Comparison of ENCODE assay signal across 35 cellular contexts in the genomic region with DNA sequence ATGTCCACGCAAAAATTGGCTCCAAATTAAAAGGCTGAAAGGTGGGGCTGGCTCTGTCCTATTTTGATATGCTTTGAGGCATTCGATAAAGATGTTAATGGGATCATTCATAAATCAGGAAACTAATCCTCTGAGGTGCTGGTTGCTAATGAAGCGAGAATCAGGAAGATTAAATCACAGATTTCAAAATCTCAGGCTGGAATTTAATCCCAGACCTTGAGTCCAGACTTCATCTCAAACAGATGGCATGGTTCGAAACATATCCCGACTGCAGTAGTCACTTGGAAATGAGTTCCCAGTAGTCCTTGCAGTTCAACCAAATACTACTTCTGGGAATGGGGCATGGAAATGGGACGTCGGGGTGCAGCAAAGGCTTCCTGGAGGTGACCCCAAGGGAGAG. TPM values are rescaled to one million over a fixed set of nuclear protein-coding genes. Genes with fewer than 3 reads are reported as not detected.
"Had no signal": no experiment of that assay in that cellular context is flagged by ENCODE, and none has a peak within 500 bp of the region (broad histone marks: within the 10 kb centered on the region; RNA-seq: fewer than 3 reads in every experiment).

No MANE protein-coding gene starts in this region.

- DNase-seq: activated CD4-positive, alpha-beta T cell treated with anti-CD3 and anti-CD28 coated beads for 48 hours; activated CD4-positive, alpha-beta T cell treated with anti-CD3 and anti-CD28 coated beads, Interleukin-2, amount 50 U/mL, for 1 hour; activated CD4-positive, alpha-beta T cell treated with anti-CD3 and anti-CD28 coated beads, Interleukin-2, amount 50 U/mL, for 48 hours; activated CD8-positive, alpha-beta memory T cell treated with anti-CD3 and anti-CD28 coated beads, Interleukin-2, amount 10 ng/mL, durations not matched to agents 7 days and 5 days; activated CD8-positive, alpha-beta memory T cell treated with anti-CD3 and anti-CD28 coated beads, Interleukin-2, amount 50 U/mL, for 4 hours; activated CD8-positive, alpha-beta T cell treated with anti-CD3 and anti-CD28 coated beads, Interleukin-2, amount 10 ng/mL, durations not matched to agents 7 days and 5 days; activated effector memory CD4-positive, alpha-beta T cell treated with anti-CD3 and anti-CD28 coated beads, Interleukin-2, amount 50 U/mL, for 16 hours; activated naive CD4-positive, alpha-beta T cell treated with anti-CD3 and anti-CD28 coated beads for 36 hours; activated naive CD8-positive, alpha-beta T cell treated with anti-CD3 and anti-CD28 coated beads, Interleukin-2, amount 10 ng/mL, durations not matched to agents 7 days and 5 days; activated T-cell treated with anti-CD3 and anti-CD28 coated beads, Interleukin-2, amount 50 U/mL, for 1 hour; activated T-cell treated with anti-CD3 and anti-CD28 coated beads, Interleukin-2, amount 50 U/mL, for 48 hours; body of pancreas; central memory CD4-positive, alpha-beta T cell; cerebellar nuclear complex; colonic mucosa; effector CD8-positive, alpha-beta T cell; esophagus squamous epithelium; foreskin melanocyte; heart right ventricle; T-helper 1 cell; T-helper 2 cell had no signal

- H3K9me3 Mint-ChIP-seq: activated naive CD4-positive, alpha-beta T cell treated with anti-CD3 and anti-CD28 coated beads for 36 hours; activated naive CD4-positive, alpha-beta T cell treated with anti-CD3 and anti-CD28 coated beads, Interleukin-2, amount 50 U/mL, for 72 hours; activated naive CD8-positive, alpha-beta T cell treated with anti-CD3 and anti-CD28 coated beads, Interleukin-2, amount 10 ng/mL, durations not matched to agents 7 days and 5 days; activated T-helper 1 cell treated with anti-CD3 and anti-CD28 coated beads, Interleukin-12 subunit alpha, Interleukin-12 subunit beta, Interleukin-2, Interleukin-4 antibody, amounts not matched to agents 30 ng/mL and 10 ng/mL and 1 ng/mL, durations not matched to agents 14 hours and 24 hours and 36 hours; activated T-helper 2 cell treated with anti-CD3 and anti-CD28 coated beads, Interferon-gamma antibody, Interleukin-2, Interleukin-4, amounts not matched to agents 10 μg/mL and 5 μg/mL and 100 μg/mL, durations not matched to agents 14 hours and 24 hours and 36 hours had no signal

- ATAC-seq: activated CD8-positive, alpha-beta memory T cell treated with anti-CD3 and anti-CD28 coated beads, Interleukin-2, amount 10 ng/mL, durations not matched to agents 7 days and 5 days; activated CD8-positive, alpha-beta T cell treated with anti-CD3 and anti-CD28 coated beads, Interleukin-2, amount 10 ng/mL, durations not matched to agents 7 days and 5 days; activated naive CD4-positive, alpha-beta T cell treated with anti-CD3 and anti-CD28 coated beads, Interleukin-2, amount 50 U/mL, for 72 hours; body of pancreas; gastroesophageal sphincter; heart right ventricle; WTC11 had no signal

- H3K27ac Mint-ChIP-seq: activated CD8-positive, alpha-beta memory T cell treated with anti-CD3 and anti-CD28 coated beads, Interleukin-2, amount 10 ng/mL, durations not matched to agents 7 days and 5 days; activated CD8-positive, alpha-beta T cell treated with anti-CD3 and anti-CD28 coated beads, Interleukin-2, amount 10 ng/mL, durations not matched to agents 7 days and 5 days; activated naive CD4-positive, alpha-beta T cell treated with anti-CD3 and anti-CD28 coated beads for 36 hours; activated naive CD4-positive, alpha-beta T cell treated with anti-CD3 and anti-CD28 coated beads, Interleukin-2, amount 50 U/mL, for 72 hours; activated naive CD8-positive, alpha-beta T cell treated with anti-CD3 and anti-CD28 coated beads, Interleukin-2, amount 10 ng/mL, durations not matched to agents 7 days and 5 days; activated T-helper 1 cell treated with anti-CD3 and anti-CD28 coated beads, Interleukin-12 subunit alpha, Interleukin-12 subunit beta, Interleukin-2, Interleukin-4 antibody, amounts not matched to agents 30 ng/mL and 10 ng/mL and 1 ng/mL, durations not matched to agents 14 hours and 24 hours and 36 hours; activated T-helper 2 cell treated with anti-CD3 and anti-CD28 coated beads, Interferon-gamma antibody, Interleukin-2, Interleukin-4, amounts not matched to agents 10 μg/mL and 5 μg/mL and 100 μg/mL, durations not matched to agents 14 hours and 24 hours and 36 hours; WTC11 had no signal

- FAIRE-seq: endometrium, endothelial cell of umbilical vein had no signal

- H3K4me3 ChIP-seq: body of pancreas, colonic mucosa, esophagus squamous epithelium, gastroesophageal sphincter, heart right ventricle, hepatocyte had no signal

- H3K4me1 Mint-ChIP-seq: activated CD8-positive, alpha-beta memory T cell treated with anti-CD3 and anti-CD28 coated beads, Interleukin-2, amount 10 ng/mL, durations not matched to agents 7 days and 5 days had no signal

- H3K36me3 ChIP-seq: colonic mucosa, esophagus squamous epithelium, gastroesophageal sphincter, heart right ventricle had no signal

- H3K36me3 Mint-ChIP-seq: activated CD8-positive, alpha-beta memory T cell treated with anti-CD3 and anti-CD28 coated beads, Interleukin-2, amount 10 ng/mL, durations not matched to agents 7 days and 5 days; activated naive CD4-positive, alpha-beta T cell treated with anti-CD3 and anti-CD28 coated beads, Interleukin-2, amount 50 U/mL, for 72 hours; activated naive CD8-positive, alpha-beta T cell treated with anti-CD3 and anti-CD28 coated beads, Interleukin-2, amount 10 ng/mL, durations not matched to agents 7 days and 5 days; WTC11 had no signal

- H3K4me3 Mint-ChIP-seq: activated CD8-positive, alpha-beta memory T cell treated with anti-CD3 and anti-CD28 coated beads, Interleukin-2, amount 10 ng/mL, durations not matched to agents 7 days and 5 days; activated CD8-positive, alpha-beta T cell treated with anti-CD3 and anti-CD28 coated beads, Interleukin-2, amount 10 ng/mL, durations not matched to agents 7 days and 5 days; activated naive CD4-positive, alpha-beta T cell treated with anti-CD3 and anti-CD28 coated beads for 36 hours; activated naive CD8-positive, alpha-beta T cell treated with anti-CD3 and anti-CD28 coated beads, Interleukin-2, amount 10 ng/mL, durations not matched to agents 7 days and 5 days; activated T-helper 1 cell treated with anti-CD3 and anti-CD28 coated beads, Interleukin-12 subunit alpha, Interleukin-12 subunit beta, Interleukin-2, Interleukin-4 antibody, amounts not matched to agents 30 ng/mL and 10 ng/mL and 1 ng/mL, durations not matched to agents 14 hours and 24 hours and 36 hours; WTC11 had no signal

- H3K27ac ChIP-seq: body of pancreas, colonic mucosa, epithelial cell of prostate, esophagus squamous epithelium, gastroesophageal sphincter, heart right ventricle, hepatocyte had no signal

- H3K27me3 ChIP-seq: body of pancreas, colonic mucosa, esophagus squamous epithelium, gastroesophageal sphincter had no signal

- H3K9me3 ChIP-seq: body of pancreas, colonic mucosa, esophagus squamous epithelium, gastroesophageal sphincter, heart right ventricle had no signal

RNA-seq across cellular contexts. Expression of a gene that starts 4.5 kb away (rescaled TPM):
- total RNA-seq: activated CD8-positive, alpha-beta memory T cell treated with anti-CD3 and anti-CD28 coated beads for 36 hours; activated CD8-positive, alpha-beta memory T cell treated with anti-CD3 and anti-CD28 coated beads, Interleukin-2, amount 10 ng/mL, durations not matched to agents 7 days and 5 days; activated CD8-positive, alpha-beta T cell treated with anti-CD3 and anti-CD28 coated beads, Interleukin-2, amount 10 ng/mL, durations not matched to agents 7 days and 5 days; activated naive CD4-positive, alpha-beta T cell treated with anti-CD3 and anti-CD28 coated beads for 36 hours; activated naive CD4-positive, alpha-beta T cell treated with anti-CD3 and anti-CD28 coated beads, Interleukin-2, amount 50 U/mL, for 72 hours; activated naive CD8-positive, alpha-beta T cell treated with anti-CD3 and anti-CD28 coated beads, Interleukin-2, amount 10 ng/mL, durations not matched to agents 7 days and 5 days; activated T-helper 1 cell treated with anti-CD3 and anti-CD28 coated beads, Interleukin-12 subunit alpha, Interleukin-12 subunit beta, Interleukin-2, Interleukin-4 antibody, amounts not matched to agents 30 ng/mL and 10 ng/mL and 1 ng/mL, durations not matched to agents 14 hours and 24 hours and 36 hours; activated T-helper 2 cell treated with anti-CD3 and anti-CD28 coated beads, Interferon-gamma antibody, Interleukin-2, Interleukin-4, amounts not matched to agents 10 μg/mL and 5 μg/mL and 100 μg/mL, durations not matched to agents 14 hours and 24 hours and 36 hours; body of pancreas; colonic mucosa; dermis microvascular lymphatic vessel endothelial cell; endothelial cell of umbilical vein; glomerular endothelial cell; hepatocyte; WTC11 had no signal

RNA-seq across cellular contexts. Expression of a gene that starts 27.3 kb away (rescaled TPM):
- total RNA-seq: activated CD8-positive, alpha-beta memory T cell treated with anti-CD3 and anti-CD28 coated beads for 36 hours; activated CD8-positive, alpha-beta memory T cell treated with anti-CD3 and anti-CD28 coated beads, Interleukin-2, amount 10 ng/mL, durations not matched to agents 7 days and 5 days; activated CD8-positive, alpha-beta T cell treated with anti-CD3 and anti-CD28 coated beads, Interleukin-2, amount 10 ng/mL, durations not matched to agents 7 days and 5 days; activated naive CD4-positive, alpha-beta T cell treated with anti-CD3 and anti-CD28 coated beads for 36 hours; activated naive CD4-positive, alpha-beta T cell treated with anti-CD3 and anti-CD28 coated beads, Interleukin-2, amount 50 U/mL, for 72 hours; activated naive CD8-positive, alpha-beta T cell treated with anti-CD3 and anti-CD28 coated beads, Interleukin-2, amount 10 ng/mL, durations not matched to agents 7 days and 5 days; activated T-helper 1 cell treated with anti-CD3 and anti-CD28 coated beads, Interleukin-12 subunit alpha, Interleukin-12 subunit beta, Interleukin-2, Interleukin-4 antibody, amounts not matched to agents 30 ng/mL and 10 ng/mL and 1 ng/mL, durations not matched to agents 14 hours and 24 hours and 36 hours; activated T-helper 2 cell treated with anti-CD3 and anti-CD28 coated beads, Interferon-gamma antibody, Interleukin-2, Interleukin-4, amounts not matched to agents 10 μg/mL and 5 μg/mL and 100 μg/mL, durations not matched to agents 14 hours and 24 hours and 36 hours; body of pancreas; colonic mucosa; dermis microvascular lymphatic vessel endothelial cell; endothelial cell of umbilical vein; esophagus squamous epithelium; fibroblast of lung; fibroblast of villous mesenchyme; gastroesophageal sphincter; glomerular endothelial cell; heart right ventricle; hepatocyte had no signal
